23 cellular contexts compared by ENCODE assay signal in genomic region chr5:71569748-71570509, GRCh38.
"Had no signal": no experiment of that assay in that cellular context is flagged by ENCODE, and none has a peak within 500 bp of the region (broad histone marks: within the 10 kb centered on the region; RNA-seq: fewer than 3 reads in every experiment).

No MANE protein-coding gene starts in this region.

- FAIRE-seq: astrocyte had no signal

- H3K4me2 ChIP-seq: SK-N-SH had no signal

- H3K9ac ChIP-seq: SK-N-SH had no signal

- H3K9me3 ChIP-seq: SK-N-SH had no signal

- H3K27ac ChIP-seq: VCaP had no signal

- ATAC-seq: activated T-cell treated with anti-CD3 and anti-CD28 coated beads, Interleukin-2, amount 50 U/mL, for 4 hours; PC-3 had no signal

- DNase-seq: activated CD4-positive, alpha-beta memory T cell treated with anti-CD3 and anti-CD28 coated beads for 36 hours; activated CD4-positive, alpha-beta T cell treated with anti-CD3 and anti-CD28 coated beads, Interleukin-2, amount 10 ng/mL, durations not matched to agents 7 days and 5 days; activated CD4-positive, CD25-positive, alpha-beta regulatory T cell; activated CD8-positive, alpha-beta memory T cell treated with anti-CD3 and anti-CD28 coated beads for 24 hours; activated effector memory CD4-positive, alpha-beta T cell treated with anti-CD3 and anti-CD28 coated beads, Interleukin-2, amount 50 U/mL, for 16 hours; activated naive CD4-positive, alpha-beta T cell treated with anti-CD3 and anti-CD28 coated beads for 36 hours; activated T-cell treated with anti-CD3 and anti-CD28 coated beads, Interleukin-2, amount 50 U/mL, for 4 hours; amygdala; Kasumi-1; KBM-7; MV-4-11; NCI-H1105; NCI-H1436; NCI-H1694 treated with DMSO at 0.1 percent for 48 hours; NCI-H2029 treated with DMSO at 0.1 percent for 48 hours; NCI-H446; NCI-H524; PC-3; SIG-M5; SK-N-SH; T-helper 1 cell had no signal
